ENCODE assay signal across 17 cellular contexts in the genomic region with DNA sequence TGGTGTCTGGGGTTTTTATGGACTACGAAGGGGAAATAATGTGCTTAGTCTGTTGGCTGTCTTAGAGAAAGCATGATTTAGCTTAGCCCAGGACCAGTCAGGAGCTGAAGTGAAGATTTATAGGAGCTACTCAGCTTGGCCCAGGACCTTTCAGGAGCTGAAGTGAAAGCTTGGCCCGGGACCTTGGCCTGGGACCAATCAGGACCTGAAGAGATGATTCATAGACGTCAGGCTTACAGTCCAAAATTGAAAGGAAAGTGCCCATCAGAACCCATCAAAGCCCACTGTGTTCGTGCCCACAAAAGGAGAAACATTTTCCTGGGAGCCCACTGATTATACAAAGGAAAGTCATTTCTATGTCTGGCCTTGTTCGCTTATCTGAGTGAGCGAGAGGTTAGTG. TPM values are rescaled to one million over a fixed set of nuclear protein-coding genes. Genes with fewer than 3 reads are reported as not detected.
A peak's percentile ranks its signal among the peaks of the same experiment; 100 is the strongest.
DNase-seq lines count a peak whose midpoint lies in the region; ATAC-seq and TF ChIP-seq lines count a peak whose summit lies in the region.
"Had no signal": no experiment of that assay in that cellular context is flagged by ENCODE, and none has a peak within 500 bp of the region (broad histone marks: within the 10 kb centered on the region; RNA-seq: fewer than 3 reads in every experiment).

No MANE protein-coding gene starts in this region.

- H3K4me3 ChIP-seq in DND-41 (ENCODE audit: low read depth in 1 of 2, low read length in 2 of 2): no peak overlapping the region
- no peak overlapping the region for H3K4me3 ChIP-seq in fibroblast of lung (replicated peaks in 1 of 4; ENCODE audit: control extremely low read depth in 1 of 4, insufficient read depth in 1 of 4, low read depth in 3 of 4, low read length in 4 of 4)
- no peak overlapping the region for H3K4me3 ChIP-seq in stomach smooth muscle (ENCODE audit: low read length in 2 of 2)
- H3K4me3 ChIP-seq: dorsolateral prefrontal cortex, pancreas had no signal

- no peak overlapping the region for H3K9ac ChIP-seq in DND-41 (ENCODE audit: low read depth, low read length)
- no peak overlapping the region for H3K9ac ChIP-seq in fibroblast of lung (ENCODE audit: insufficient read depth, low read length)
- no peak overlapping the region for H3K9ac ChIP-seq in stomach smooth muscle (ENCODE audit: low read length in 2 of 2)

- H3K36me3 ChIP-seq in DND-41 (ENCODE audit: insufficient read depth, low read length) (no peaks in the 10 kb centered on the region), fibroblast of lung (ENCODE audit: control insufficient read depth, insufficient read depth, low read length) (no peaks in the 10 kb centered on the region), stomach smooth muscle (ENCODE audit: control insufficient read depth in 2 of 2, insufficient read depth in 2 of 2, low read length in 2 of 2) (no peaks in the 10 kb centered on the region)
- H3K36me3 ChIP-seq: pancreas had no signal

- ATAC-seq in DND-41 (ENCODE audit: insufficient read depth, low read depth) (no peak), foreskin keratinocyte (no peak), HG02610 (IDR thresholded peaks at IDR 0.05; ENCODE audit: unreplicated experiment) (no peak)
- ATAC-seq: activated T-helper 17 cell treated with anti-CD3 and anti-CD28 coated beads, Interleukin-2, amount 50 U/mL, for 72 hours; pancreas had no signal

- H3K9me3 ChIP-seq in DND-41 (ENCODE audit: insufficient read depth, low read length, severe bottlenecking) (peaks cover 27% of the 10 kb centered on the region), fibroblast of lung (ENCODE audit: control insufficient read depth, insufficient read depth, low read depth, low read length) (no peaks in the 10 kb centered on the region), stomach smooth muscle (ENCODE audit: control insufficient read depth in 2 of 2, low read length in 2 of 2) (peaks cover 0 to 5% of the 10 kb centered on the region in 2 donors)
- H3K9me3 ChIP-seq: pancreas had no signal

- H3K27ac ChIP-seq in DND-41 (ENCODE audit: low read length) (no peak overlapping the region), fibroblast of lung (ENCODE audit: insufficient read depth, low read length) (no peak overlapping the region), stomach smooth muscle (ENCODE audit: low read length) (peak overlapping the region; percentile 71), foreskin keratinocyte (no peak overlapping the region)
- H3K27ac ChIP-seq: pancreas had no signal

- DNase-seq in DND-41 (no peak), RPMI7951 (ENCODE audit: low read depth) (peak; percentile 67), fibroblast of lung (ENCODE audit: low read depth in 2 of 2) (peak in 1 of 2 donors; percentile 48), foreskin keratinocyte (no peak), NCI-H2171 treated with DMSO at 0.1 percent for 48 hours (lab: John Stamatoyannopoulos, UW) (no peak), inferior parietal cortex (ENCODE audit: extremely low spot score) (no peak)
- DNase-seq: activated CD4-positive, alpha-beta T cell treated with anti-CD3 and anti-CD28 coated beads, Interleukin-2, amount 50 U/mL, for 48 hours; anterior cingulate cortex; CD4-positive, CD25-positive, alpha-beta regulatory T cell; dorsolateral prefrontal cortex; MM.1S; NCI-H2107; NK-92 treated with Interleukin-12 subunit alpha and Interleukin-12 subunit beta, amount 100 ng/mL, for 24 hours; pancreas had no signal

- TF ChIP-seq CTCF in DND-41 (IDR thresholded peaks at IDR 0.05; ENCODE audit: borderline replicate concordance, extremely low read depth, low read length, poor library complexity, severe bottlenecking) (no peak), fibroblast of lung (conservative IDR thresholded peaks at IDR 0.05 in 1 of 2, IDR thresholded peaks at IDR 0.05 in 1 of 2; ENCODE audit: low read depth in 1 of 2, low read length in 2 of 2) (no peak), foreskin keratinocyte (conservative IDR thresholded peaks at IDR 0.05) (no peak)

- H4K20me1 ChIP-seq in DND-41 (ENCODE audit: insufficient read depth, low read length) (no peaks in the 10 kb centered on the region), fibroblast of lung (ENCODE audit: control insufficient read depth, extremely low read depth, insufficient read depth, low read length) (no peaks in the 10 kb centered on the region)

- no peaks in the 10 kb centered on the region for H3K4me1 ChIP-seq in DND-41 (ENCODE audit: insufficient read depth, low read length)
- H3K4me1 ChIP-seq in fibroblast of lung (ENCODE audit: control insufficient read depth, extremely low read depth, insufficient read depth, low read length): no peaks in the 10 kb centered on the region
- H3K4me1 ChIP-seq in stomach smooth muscle (ENCODE audit: control insufficient read depth, insufficient read depth, low read length): peaks cover 13% of the 10 kb centered on the region
- H3K4me1 ChIP-seq in foreskin keratinocyte: peaks cover 15% of the 10 kb centered on the region

- no peaks in the 10 kb centered on the region for H3K27me3 ChIP-seq in DND-41 (ENCODE audit: insufficient read depth, low read length, poor library complexity)
- H3K27me3 ChIP-seq in fibroblast of lung (ENCODE audit: control insufficient read depth, insufficient read depth, low read length): no peaks in the 10 kb centered on the region
- H3K27me3 ChIP-seq in stomach smooth muscle (ENCODE audit: control insufficient read depth in 1 of 2, insufficient read depth in 2 of 2, low read length in 2 of 2): no peaks in the 10 kb centered on the region
- H3K27me3 ChIP-seq in foreskin keratinocyte: no peaks in the 10 kb centered on the region
- H3K27me3 ChIP-seq: dorsolateral prefrontal cortex, pancreas had no signal

- H3K79me2 ChIP-seq in DND-41 (ENCODE audit: insufficient read depth, low read length) (no peaks in the 10 kb centered on the region), fibroblast of lung (ENCODE audit: control insufficient read depth, insufficient read depth, low read length) (no peaks in the 10 kb centered on the region)

- no peak overlapping the region for H3K4me2 ChIP-seq in DND-41 (ENCODE audit: insufficient read depth, low read length)
- H3K4me2 ChIP-seq in fibroblast of lung (ENCODE audit: extremely low read depth, insufficient read depth, low read length): peak overlapping the region; percentile 38

- H2AFZ ChIP-seq in DND-41 (ENCODE audit: low read depth, low read length): peak overlapping the region; percentile 9; the same call in 1 of the 2 replicates
- no peak overlapping the region for H2AFZ ChIP-seq in fibroblast of lung (ENCODE audit: low read length)

RNA-seq across cellular contexts. Expression of gene MSTO1, which starts 35.6 kb away (rescaled TPM):
- 14.9 and 15.5 TPM in 2 replicates for total RNA-seq in RPMI7951 (2014; rRNA removed; shearing (Covaris generic))
- total RNA-seq in fibroblast of lung: 19.5 and 21.3 TPM in 2 replicates
- polyA plus RNA-seq in fibroblast of lung: 14.9 and 22.1 TPM in 2 replicates
- polyA plus RNA-seq in fibroblast of lung (2012): 24.1 and 33.9 TPM in 2 replicates
- polyA minus RNA-seq in fibroblast of lung (ENCODE audit: low replicate concordance): 44.8 and 53.6 TPM in 2 replicates
- 47.0 and 52.8 TPM in 2 replicates for total RNA-seq in foreskin keratinocyte
- polyA plus RNA-seq in foreskin keratinocyte: 42.1 and 43.6 TPM in 2 replicates

RNA-seq across cellular contexts. Expression of gene YY1AP1, which starts 42.9 kb away (rescaled TPM):
- 33.9 and 37.6 TPM in 2 replicates for total RNA-seq in RPMI7951 (2014; rRNA removed; shearing (Covaris generic))
- total RNA-seq in fibroblast of lung (53.9 and 70.8 TPM in 2 replicates), foreskin keratinocyte (34.8 and 35.2 TPM in 2 replicates)
- polyA plus RNA-seq in fibroblast of lung (86.4 and 87.6 TPM in 2 replicates), foreskin keratinocyte (28.6 and 29.3 TPM in 2 replicates)
- polyA plus RNA-seq in fibroblast of lung (2012): 32.3 and 33.2 TPM in 2 replicates
- 42.9 and 69.9 TPM in 2 replicates for polyA minus RNA-seq in fibroblast of lung (ENCODE audit: low replicate concordance)

RNA-seq across cellular contexts. Expression of gene DAP3, which starts 43.2 kb away (rescaled TPM):
- 101 and 113 TPM in 2 replicates for total RNA-seq in RPMI7951 (2014; rRNA removed; shearing (Covaris generic))
- total RNA-seq in fibroblast of lung (53.7 and 54.2 TPM in 2 replicates), foreskin keratinocyte (87.4 and 91.6 TPM in 2 replicates)
- polyA plus RNA-seq in fibroblast of lung (103 and 124 TPM in 2 replicates), foreskin keratinocyte (81.7 and 90.0 TPM in 2 replicates)
- 83.5 and 94.9 TPM in 2 replicates for polyA plus RNA-seq in fibroblast of lung (2012)
- 73.8 and 95.0 TPM in 2 replicates for polyA minus RNA-seq in fibroblast of lung (ENCODE audit: low replicate concordance)
